ENCODE assay signal across 1 cellular context in genomic region chr20:36152266-36152665, GRCh38.
TF ChIP-seq lines count a peak whose summit lies in the region.

No MANE protein-coding gene starts in this region.

TF ChIP-seq in SK-N-SH treated with all-trans-retinoic acid at 6 μM for 48 hours, 23 proteins besides CTCF, POLR2A, EP300 and RAD21 (continued from another document):
- TF ChIP-seq PPARA (CRISPR knock-in tag; IDR thresholded peaks at IDR 0.05; ENCODE audit: borderline replicate concordance) (no peak), CSRNP3 (CRISPR knock-in tag; IDR thresholded peaks at IDR 0.05) (no peak)
